ENCODE assay signal across 1 cellular context in the genomic region with DNA sequence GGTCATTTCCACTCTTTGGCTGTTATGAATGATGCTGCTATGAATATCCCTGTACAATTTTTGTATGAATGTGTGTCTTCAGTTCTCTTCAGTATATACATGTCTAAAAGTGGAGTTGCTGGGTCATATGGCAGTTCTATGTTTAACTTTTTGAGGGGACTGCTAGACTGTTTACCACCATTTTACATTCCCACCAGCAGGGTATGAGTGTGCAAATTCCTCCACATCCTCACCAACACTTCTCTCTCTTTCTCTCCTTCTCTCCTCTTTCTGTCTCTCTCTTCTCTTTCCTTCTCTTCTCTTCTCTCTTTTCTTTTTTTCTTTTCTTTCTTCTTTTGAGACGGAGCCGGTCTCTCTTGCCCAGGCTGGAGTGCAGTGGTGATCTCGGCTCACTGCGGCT.
A peak's percentile ranks its signal among the peaks of the same experiment; 100 is the strongest.
TF ChIP-seq lines count a peak whose summit lies in the region.

No MANE protein-coding gene starts in this region.

TF ChIP-seq in H1, 55 proteins besides CTCF, POLR2A, EP300 and RAD21:
- TF ChIP-seq NRF1 (IDR thresholded peaks at IDR 0.05; ENCODE audit: low read depth, low read length) (no peak), NANOG (IDR thresholded peaks at IDR 0.05; ENCODE audit: insufficient read depth, low read depth, low read length, poor library complexity, severe bottlenecking) (no peak), GTF2F1 (IDR thresholded peaks at IDR 0.05; ENCODE audit: borderline replicate concordance, low read depth, low read length) (no peak), BACH1 (IDR thresholded peaks at IDR 0.05; ENCODE audit: low read length) (0 out of 2 replicates have a peak, but pooled peaks have one; percentile 39), MAFK (IDR thresholded peaks at IDR 0.05; ENCODE audit: low read depth, low read length) (peak; percentile 51; the same call in 1 of the 2 replicates), KDM5A (IDR thresholded peaks at IDR 0.05; ENCODE audit: low read length) (no peak), TEAD4 (IDR thresholded peaks at IDR 0.05; ENCODE audit: low read depth, low read length) (peak; percentile 83), BCL11A (IDR thresholded peaks at IDR 0.05; ENCODE audit: low read depth in 2 of 2, low read length in 2 of 2) (no peak), KDM1A (IDR thresholded peaks at IDR 0.05; ENCODE audit: borderline replicate concordance, low read length) (no peak)
